8 cellular contexts compared by ENCODE assay signal in the genomic region with DNA sequence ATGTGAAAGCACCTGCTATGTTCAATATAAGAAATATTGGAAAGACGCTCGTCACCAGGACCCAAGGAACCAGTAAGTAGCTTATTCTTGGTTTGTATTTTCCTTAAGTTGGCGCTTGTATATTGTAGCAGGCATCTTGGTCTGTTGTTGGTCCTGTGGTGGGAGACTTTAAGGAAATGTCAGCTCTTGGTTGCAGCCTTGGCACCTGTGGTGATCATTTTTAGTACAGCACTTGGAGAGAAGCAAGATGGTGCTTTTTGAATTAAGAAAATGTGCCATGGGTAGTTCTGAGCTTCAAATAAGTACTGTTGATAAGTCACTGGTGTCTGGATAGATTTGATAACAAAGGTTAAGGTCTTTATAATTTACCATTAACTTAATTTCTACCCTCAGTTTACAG. TPM values are rescaled to one million over a fixed set of nuclear protein-coding genes. Genes with fewer than 3 reads are reported as not detected.
DNase-seq lines count a peak whose midpoint lies in the region; ATAC-seq and TF ChIP-seq lines count a peak whose summit lies in the region.

No MANE protein-coding gene starts in this region.

- peaks cover 32% of the 10 kb centered on the region for H3K36me3 ChIP-seq in ES-I3 (ENCODE audit: insufficient read depth, low read length)
- H3K36me3 ChIP-seq in RWPE2 (ENCODE audit: low read depth): peaks cover 58% of the 10 kb centered on the region
- peaks cover 32 to 52% (median 44%) of the 10 kb centered on the region in 4 donors for H3K36me3 ChIP-seq in esophagus muscularis mucosa
- H3K36me3 ChIP-seq in parathyroid adenoma (ENCODE audit: control insufficient read depth, insufficient read depth, low read length): no peaks in the 10 kb centered on the region

- WGBS in esophagus muscularis mucosa: 23% methylated on average over 3 of the region's 3 CpGs

- H3K9me3 ChIP-seq in ES-I3 (ENCODE audit: control insufficient read depth, insufficient read depth, low read length): no peaks in the 10 kb centered on the region
- H3K9me3 ChIP-seq in RWPE2 (ENCODE audit: severe bottlenecking): no peaks in the 10 kb centered on the region
- H3K9me3 ChIP-seq in esophagus muscularis mucosa: no peaks in the 10 kb centered on the region
- H3K9me3 ChIP-seq in parathyroid adenoma (ENCODE audit: control insufficient read depth, low read length): no peaks in the 10 kb centered on the region

- DNase-seq in RWPE2 (ENCODE audit: low spot score) (no peak), esophagus muscularis mucosa (ENCODE audit: extremely low spot score) (no peak), NCI-H146 treated with DMSO at 0.1 percent for 48 hours (lab: John Stamatoyannopoulos, UW; ENCODE audit: unreplicated experiment) (no peak), DMS79 treated with DMSO at 0.1 percent for 48 hours (lab: John Stamatoyannopoulos, UW) (no peak)
- no peak for DNase-seq in activated effector memory CD4-positive, alpha-beta T cell treated with Interleukin-2 at 50 U/mL for 16 hours

- no peak for TF ChIP-seq EP300 in esophagus muscularis mucosa (IDR thresholded peaks at IDR 0.05)

- H3K4me1 ChIP-seq in ES-I3 (ENCODE audit: insufficient read depth, low read length): no peaks in the 10 kb centered on the region
- peaks cover 13% of the 10 kb centered on the region for H3K4me1 ChIP-seq in RWPE2 (ENCODE audit: insufficient read depth, poor library complexity, severe bottlenecking)
- H3K4me1 ChIP-seq in esophagus muscularis mucosa: peaks cover 21 to 45% (median 34%) of the 10 kb centered on the region in 4 donors
- no peaks in the 10 kb centered on the region for H3K4me1 ChIP-seq in parathyroid adenoma

- H3K27ac ChIP-seq in RWPE2 (ENCODE audit: poor library complexity, severe bottlenecking) (peak overlapping the region; percentile 80), esophagus muscularis mucosa (replicated peaks in 1 of 4) (peak overlapping the region; percentile 89 to 92 (median 91)), parathyroid adenoma (peak overlapping the region; percentile 83)

- no peak for TF ChIP-seq POLR2A in esophagus muscularis mucosa (IDR thresholded peaks at IDR 0.05; ENCODE audit: low read depth)

- H3K79me2 ChIP-seq in parathyroid adenoma: peaks cover 6% of the 10 kb centered on the region

- ATAC-seq in RWPE2 (ENCODE audit: low read depth) (no peak), GM21390 (IDR thresholded peaks at IDR 0.05; ENCODE audit: unreplicated experiment) (no peak)

- peak overlapping the region; percentile 98 for H3K4me2 ChIP-seq in parathyroid adenoma (ENCODE audit: low read length)

- peak overlapping the region; percentile 95 for H3K9ac ChIP-seq in ES-I3 (ENCODE audit: low read depth, low read length)
- no peak overlapping the region for H3K9ac ChIP-seq in parathyroid adenoma

- H3K27me3 ChIP-seq in RWPE2 (ENCODE audit: insufficient read depth, poor library complexity, severe bottlenecking) (no peaks in the 10 kb centered on the region), esophagus muscularis mucosa (no peaks in the 10 kb centered on the region), parathyroid adenoma (ENCODE audit: control insufficient read depth, insufficient read depth, low read length) (no peaks in the 10 kb centered on the region)

- intact Hi-C loops in esophagus muscularis mucosa (cut with DNase I): loop anchor here (10.0 kb wide), 1 partner anchor 1434 kb away; a partner anchor contains a TSS

- TF ChIP-seq CTCF in RWPE2 (IDR thresholded peaks at IDR 0.05; ENCODE audit: poor library complexity, severe bottlenecking): no peak
- no peak for TF ChIP-seq CTCF in esophagus muscularis mucosa (IDR thresholded peaks at IDR 0.05)
- TF ChIP-seq CTCF in parathyroid adenoma (IDR thresholded peaks at IDR 0.05): no peak

- H3K4me3 ChIP-seq in RWPE2 (ENCODE audit: severe bottlenecking): peak overlapping the region; percentile 77
- peak overlapping the region; percentile 72 to 90 (median 77) for H3K4me3 ChIP-seq in esophagus muscularis mucosa
- peak overlapping the region; percentile 99 for H3K4me3 ChIP-seq in parathyroid adenoma (ENCODE audit: low read depth, low read length)

- H2AFZ ChIP-seq in parathyroid adenoma: no peak overlapping the region

RNA-seq across cellular contexts. Expression of a gene that starts 1.1 kb away (rescaled TPM):
- 1,000 to 10,000 TPM; 1,272 to 4,454 (median 2,978) TPM for total RNA-seq in esophagus muscularis mucosa
